8 cellular contexts compared by ENCODE assay signal in genomic region chr19:1811472-1811894, GRCh38. TPM values are rescaled to one million over a fixed set of nuclear protein-coding genes. Genes with fewer than 3 reads are reported as not detected.
DNase-seq lines count a peak whose midpoint lies in the region; ATAC-seq and TF ChIP-seq lines count a peak whose summit lies in the region.

No MANE protein-coding gene starts in this region.

- H3K4me3 Mint-ChIP-seq in stimulated activated memory B cell treated with anti-CD40 and anti-IgM and Interleukin-4, amounts not matched to agents 10 μg/mL and 1 μg/mL and 100 μg/mL, for 72 hours: peak overlapping the region; percentile 74

- H3K4me3 ChIP-seq in WI38 (ENCODE audit: low read depth, low read length) (peak overlapping the region; percentile 64), coronary artery (peak overlapping the region; percentile 80), mesodermal cell (ENCODE audit: extremely low read depth, insufficient read depth, low read length, poor library complexity, severe bottlenecking) (peak overlapping the region; percentile 45), MM.1S (ENCODE audit: low read length) (no peak overlapping the region; the same call in 1 of the 2 replicates)

- H3K9me2 ChIP-seq in MM.1S (replicated peaks; ENCODE audit: insufficient read depth, low read length): no peaks in the 10 kb centered on the region

- DNase-seq in NCI-H82 (lab: John Stamatoyannopoulos, UW) (peak; percentile 42), NCI-H82 treated with DMSO at 0.1 percent for 48 hours (lab: John Stamatoyannopoulos, UW; ENCODE audit: unreplicated experiment) (no peak), coronary artery (ENCODE audit: low spot score) (peak; percentile 85), MM.1S (no peak)

- no peaks in the 10 kb centered on the region for H4K20me1 ChIP-seq in MM.1S (ENCODE audit: insufficient read depth, low read length)

- no peak overlapping the region; the same call in 1 of the 2 replicates for H3K4me2 ChIP-seq in MM.1S (ENCODE audit: low read depth, low read length)

- H3K27me3 ChIP-seq in MM.1S (replicated peaks; ENCODE audit: insufficient read depth, low read length): peaks cover 51% of the 10 kb centered on the region

- peaks cover 13% of the 10 kb centered on the region for H3K36me3 Mint-ChIP-seq in stimulated activated memory B cell treated with anti-CD40 and anti-IgM and Interleukin-4, amounts not matched to agents 10 μg/mL and 1 μg/mL and 100 μg/mL, for 72 hours

- WGBS in mesodermal cell (ENCODE audit: insufficient coverage in 2 of 2), 2 experiments: 47 to 53% methylated on average over 11 to 12 of the region's 13 CpGs

- H3K27ac Mint-ChIP-seq in stimulated activated memory B cell treated with anti-CD40 and anti-IgM and Interleukin-4, amounts not matched to agents 10 μg/mL and 1 μg/mL and 100 μg/mL, for 72 hours: peak overlapping the region; percentile 55

- no peaks in the 10 kb centered on the region for H3K79me2 ChIP-seq in MM.1S (ENCODE audit: low read length)

- H3K9me3 Mint-ChIP-seq in stimulated activated memory B cell treated with anti-CD40 and anti-IgM and Interleukin-4, amounts not matched to agents 10 μg/mL and 1 μg/mL and 100 μg/mL, for 72 hours: no peaks in the 10 kb centered on the region

- H3K36me3 ChIP-seq in mesodermal cell (ENCODE audit: control insufficient read depth, insufficient read depth, low read length): peaks cover 17% of the 10 kb centered on the region
- H3K36me3 ChIP-seq in MM.1S (replicated peaks; ENCODE audit: insufficient read depth, low read length): peaks cover 4% of the 10 kb centered on the region; the same call in 1 of the 2 replicates

- ATAC-seq in stimulated activated memory B cell treated with anti-CD40 and anti-IgM and Interleukin-4, amounts not matched to agents 10 μg/mL and 1 μg/mL and 100 μg/mL, for 72 hours: no peak
- no peak for ATAC-seq in GM19351 (IDR thresholded peaks at IDR 0.05; ENCODE audit: unreplicated experiment)

- peaks cover 25% of the 10 kb centered on the region for H3K4me1 Mint-ChIP-seq in stimulated activated memory B cell treated with anti-CD40 and anti-IgM and Interleukin-4, amounts not matched to agents 10 μg/mL and 1 μg/mL and 100 μg/mL, for 72 hours

- no peak for TF ChIP-seq CTCF in WI38 (IDR thresholded peaks at IDR 0.05; ENCODE audit: low read depth, low read length)
- TF ChIP-seq CTCF in coronary artery (IDR thresholded peaks at IDR 0.05): no peak
- TF ChIP-seq CTCF in MM.1S (IDR thresholded peaks at IDR 0.05; ENCODE audit: low read length): no peak

- no peaks in the 10 kb centered on the region; the same call in 1 of the 2 replicates for H3F3A ChIP-seq in MM.1S (ENCODE audit: insufficient read depth, low read length)

- no peak overlapping the region for H3K9ac ChIP-seq in MM.1S (ENCODE audit: low read length)

- H3K27me3 Mint-ChIP-seq in stimulated activated memory B cell treated with anti-CD40 and anti-IgM and Interleukin-4, amounts not matched to agents 10 μg/mL and 1 μg/mL and 100 μg/mL, for 72 hours: no peaks in the 10 kb centered on the region

- H3K27ac ChIP-seq in coronary artery: peak overlapping the region; percentile 52 to 88
- H3K27ac ChIP-seq in mesodermal cell (ENCODE audit: low read depth, low read length, severe bottlenecking): no peak overlapping the region
- H3K27ac ChIP-seq in MM.1S (ENCODE audit: low read length): no peak overlapping the region

- H3K9me3 ChIP-seq in mesodermal cell (ENCODE audit: control insufficient read depth, low read length) (no peaks in the 10 kb centered on the region), MM.1S (replicated peaks; ENCODE audit: insufficient read depth, low read length) (no peaks in the 10 kb centered on the region)

- no peaks in the 10 kb centered on the region for H3K4me1 ChIP-seq in mesodermal cell (ENCODE audit: control insufficient read depth, insufficient read depth, low read length, poor library complexity, severe bottlenecking)
- H3K4me1 ChIP-seq in MM.1S (ENCODE audit: low read length): peaks cover 7% of the 10 kb centered on the region

- no peak overlapping the region for H2AFZ ChIP-seq in MM.1S (ENCODE audit: low read length)

RNA-seq across cellular contexts. Expression of gene ATP8B3, which starts 0.6 kb away (rescaled TPM):
- polyA plus RNA-seq in mesodermal cell (2013, experiment 1 of 2): 8.7 TPM
- polyA plus RNA-seq in mesodermal cell (2013, experiment 2 of 2): 7.0 TPM

RNA-seq across cellular contexts. Expression of gene REXO1, which starts 36.8 kb away (rescaled TPM):
- 23.2 TPM for polyA plus RNA-seq in mesodermal cell (2013, experiment 1 of 2)
- polyA plus RNA-seq in mesodermal cell (2013, experiment 2 of 2): 21.6 TPM

RNA-seq across cellular contexts. Expression of gene KLF16, which starts 51.9 kb away (rescaled TPM):
- 24.9 TPM for polyA plus RNA-seq in mesodermal cell (2013, experiment 1 of 2)
- 18.9 TPM for polyA plus RNA-seq in mesodermal cell (2013, experiment 2 of 2)

RNA-seq across cellular contexts. Expression of gene ONECUT3, which starts 58.2 kb away (rescaled TPM):
- polyA plus RNA-seq in mesodermal cell (2013, experiment 1 of 2): 0.11 TPM
- 0.05 TPM for polyA plus RNA-seq in mesodermal cell (2013, experiment 2 of 2)

Comparison
In these comparisons a context has a peak if more than half of its experiments do, and no peak if none do; other contexts are left out.
1. DNase-seq: peak in NCI-H82 (single experiment) and coronary artery (single experiment); none in NCI-H82 treated with DMSO at 0.1 percent for 48 hours (single experiment) and MM.1S (single experiment).
2. H3K27ac ChIP-seq: peak in coronary artery (2 of 2); none in mesodermal cell (single experiment) and MM.1S (single experiment).